ENCODE assay signal across 13 cellular contexts in the genomic region with DNA sequence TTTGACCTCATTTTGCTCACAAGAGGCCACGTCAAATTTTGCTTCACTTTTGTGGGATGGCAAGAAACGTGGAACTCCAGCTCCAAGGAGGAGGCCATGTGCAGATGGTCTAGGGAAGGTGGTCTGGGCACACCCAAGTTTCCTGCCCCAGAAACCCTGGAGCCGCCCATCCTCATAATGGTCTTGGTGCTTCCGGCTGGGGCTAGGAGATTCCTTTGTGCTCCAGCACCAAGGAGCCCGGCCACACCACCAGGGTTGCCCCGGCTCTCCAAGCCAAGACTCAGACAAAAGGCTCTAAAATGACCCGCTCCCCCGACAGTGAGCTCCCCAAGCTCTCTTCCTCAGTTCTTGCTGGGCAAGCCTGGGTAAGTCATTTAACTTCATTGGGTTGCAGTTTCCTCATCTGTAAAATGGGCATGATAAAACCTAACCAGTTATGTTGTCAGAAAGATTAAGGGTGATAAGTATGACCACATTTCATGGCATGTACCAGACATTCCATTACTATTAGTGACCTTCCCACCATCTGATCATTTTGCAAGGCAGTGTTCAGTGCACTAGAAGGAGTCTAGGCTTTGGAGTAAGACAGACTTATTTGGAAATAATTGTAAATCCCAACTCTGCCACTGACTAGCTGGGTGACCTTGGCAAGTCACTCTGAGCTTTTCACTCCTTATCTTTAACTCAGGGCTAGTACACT. TPM values are rescaled to one million over a fixed set of nuclear protein-coding genes. Genes with fewer than 3 reads are reported as not detected.
DNase-seq lines count a peak whose midpoint lies in the region; ATAC-seq and TF ChIP-seq lines count a peak whose summit lies in the region.
"Had no signal": no experiment of that assay in that cellular context is flagged by ENCODE, and none has a peak within 500 bp of the region (broad histone marks: within the 10 kb centered on the region; RNA-seq: fewer than 3 reads in every experiment).

No MANE protein-coding gene starts in this region.

- H3K4me3 ChIP-seq in fibroblast of pulmonary artery (replicated peaks; ENCODE audit: low read depth, low read length), result no peak overlapping the region
- H3K4me3 ChIP-seq: left lung had no signal

- H3K4me3 Mint-ChIP-seq in activated naive CD8-positive, alpha-beta T cell treated with anti-CD3 and anti-CD28 coated beads, Interleukin-2, amount 50 U/mL, for 24 hours, result no peak overlapping the region
- H3K4me3 Mint-ChIP-seq: stimulated activated memory B cell treated with anti-CD40 and anti-IgM and Interleukin-4, amounts not matched to agents 10 μg/mL and 1 μg/mL and 100 μg/mL, for 72 hours had no signal

- TF ChIP-seq CTCF in fibroblast of pulmonary artery (IDR thresholded peaks at IDR 0.05; ENCODE audit: low read length, missing control alignments), result no peak

- no peak overlapping the region for H3K27ac Mint-ChIP-seq in activated naive CD8-positive, alpha-beta T cell treated with anti-CD3 and anti-CD28 coated beads, Interleukin-2, amount 50 U/mL, for 24 hours
- H3K27ac Mint-ChIP-seq: stimulated activated memory B cell treated with anti-CD40 and anti-IgM and Interleukin-4, amounts not matched to agents 10 μg/mL and 1 μg/mL and 100 μg/mL, for 72 hours had no signal

- H3K27me3 Mint-ChIP-seq in activated naive CD8-positive, alpha-beta T cell treated with anti-CD3 and anti-CD28 coated beads, Interleukin-2, amount 50 U/mL, for 24 hours, result peaks cover 3% of the 10 kb centered on the region

- ATAC-seq in SK-N-SH treated with all-trans-retinoic acid at 6 μM for 48 hours, result peak; percentile 27; the same call in 2 of the 3 replicates
- no peak for ATAC-seq in GM21390 (IDR thresholded peaks at IDR 0.05; ENCODE audit: unreplicated experiment)
- no peak for ATAC-seq in activated naive CD8-positive, alpha-beta T cell treated with anti-CD3 and anti-CD28 coated beads, Interleukin-2, amount 50 U/mL, for 24 hours
- ATAC-seq in HG03159 (IDR thresholded peaks at IDR 0.05; ENCODE audit: unreplicated experiment), result no peak
- ATAC-seq: left lung; stimulated activated memory B cell treated with anti-CD40 and anti-IgM and Interleukin-4, amounts not matched to agents 10 μg/mL and 1 μg/mL and 100 μg/mL, for 72 hours had no signal

- peak; percentile 72 for DNase-seq in GM03348 (ENCODE audit: low spot score)
- peak; percentile 77 for DNase-seq in fibroblast of pulmonary artery (ENCODE audit: low read depth)
- peak; percentile 63 for DNase-seq in renal cortical epithelial cell (ENCODE audit: low read depth)
- no peak for DNase-seq in activated naive CD4-positive, alpha-beta T cell treated with Interleukin-2 at 50 U/mL for 16 hours
- DNase-seq in activated naive CD8-positive, alpha-beta T cell treated with anti-CD3 and anti-CD28 coated beads, Interleukin-2, amount 50 U/mL, for 24 hours, result no peak
- DNase-seq: Calu3, left lung, NCI-H69, nucleus accumbens had no signal

- peaks cover 4% of the 10 kb centered on the region for H3K9me3 Mint-ChIP-seq in activated naive CD8-positive, alpha-beta T cell treated with anti-CD3 and anti-CD28 coated beads, Interleukin-2, amount 50 U/mL, for 24 hours
- H3K9me3 Mint-ChIP-seq: stimulated activated memory B cell treated with anti-CD40 and anti-IgM and Interleukin-4, amounts not matched to agents 10 μg/mL and 1 μg/mL and 100 μg/mL, for 72 hours had no signal

- no peaks in the 10 kb centered on the region for H3K36me3 Mint-ChIP-seq in activated naive CD8-positive, alpha-beta T cell treated with anti-CD3 and anti-CD28 coated beads, Interleukin-2, amount 50 U/mL, for 24 hours (ENCODE audit: low read depth)
- H3K36me3 Mint-ChIP-seq: stimulated activated memory B cell treated with anti-CD40 and anti-IgM and Interleukin-4, amounts not matched to agents 10 μg/mL and 1 μg/mL and 100 μg/mL, for 72 hours had no signal

- H3K4me1 Mint-ChIP-seq in activated naive CD8-positive, alpha-beta T cell treated with anti-CD3 and anti-CD28 coated beads, Interleukin-2, amount 50 U/mL, for 24 hours, result no peaks in the 10 kb centered on the region
- H3K4me1 Mint-ChIP-seq: stimulated activated memory B cell treated with anti-CD40 and anti-IgM and Interleukin-4, amounts not matched to agents 10 μg/mL and 1 μg/mL and 100 μg/mL, for 72 hours had no signal

TF ChIP-seq in SK-N-SH treated with all-trans-retinoic acid at 6 μM for 48 hours, 23 proteins besides CTCF, POLR2A, EP300 and RAD21:
- TF ChIP-seq ESRRG (CRISPR knock-in tag; IDR thresholded peaks at IDR 0.05) (no peak), GLIS3 (CRISPR knock-in tag; IDR thresholded peaks at IDR 0.05) (no peak), ZFP30 (CRISPR knock-in tag; IDR thresholded peaks at IDR 0.05) (no peak), ZNF8 (CRISPR knock-in tag; IDR thresholded peaks at IDR 0.05) (no peak), ISL1 (CRISPR knock-in tag; IDR thresholded peaks at IDR 0.05) (no peak), BACH2 (CRISPR knock-in tag; IDR thresholded peaks at IDR 0.05; ENCODE audit: borderline replicate concordance) (no peak), ARNTL (CRISPR knock-in tag; IDR thresholded peaks at IDR 0.05; ENCODE audit: borderline replicate concordance, low read depth) (no peak)
- TF ChIP-seq, protein P1, sequence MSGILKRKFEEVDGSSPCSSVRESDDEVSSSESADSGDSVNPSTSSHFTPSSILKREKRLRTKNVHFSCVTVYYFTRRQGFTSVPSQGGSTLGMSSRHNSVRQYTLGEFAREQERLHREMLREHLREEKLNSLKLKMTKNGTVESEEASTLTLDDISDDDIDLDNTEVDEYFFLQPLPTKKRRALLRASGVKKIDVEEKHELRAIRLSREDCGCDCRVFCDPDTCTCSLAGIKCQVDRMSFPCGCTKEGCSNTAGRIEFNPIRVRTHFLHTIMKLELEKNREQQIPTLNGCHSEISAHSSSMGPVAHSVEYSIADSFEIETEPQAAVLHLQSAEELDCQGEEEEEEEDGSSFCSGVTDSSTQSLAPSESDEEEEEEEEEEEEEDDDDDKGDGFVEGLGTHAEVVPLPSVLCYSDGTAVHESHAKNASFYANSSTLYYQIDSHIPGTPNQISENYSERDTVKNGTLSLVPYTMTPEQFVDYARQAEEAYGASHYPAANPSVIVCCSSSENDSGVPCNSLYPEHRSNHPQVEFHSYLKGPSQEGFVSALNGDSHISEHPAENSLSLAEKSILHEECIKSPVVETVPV (CRISPR knock-in tag; IDR thresholded peaks at IDR 0.05), result no peak
- TF ChIP-seq, protein P2, sequence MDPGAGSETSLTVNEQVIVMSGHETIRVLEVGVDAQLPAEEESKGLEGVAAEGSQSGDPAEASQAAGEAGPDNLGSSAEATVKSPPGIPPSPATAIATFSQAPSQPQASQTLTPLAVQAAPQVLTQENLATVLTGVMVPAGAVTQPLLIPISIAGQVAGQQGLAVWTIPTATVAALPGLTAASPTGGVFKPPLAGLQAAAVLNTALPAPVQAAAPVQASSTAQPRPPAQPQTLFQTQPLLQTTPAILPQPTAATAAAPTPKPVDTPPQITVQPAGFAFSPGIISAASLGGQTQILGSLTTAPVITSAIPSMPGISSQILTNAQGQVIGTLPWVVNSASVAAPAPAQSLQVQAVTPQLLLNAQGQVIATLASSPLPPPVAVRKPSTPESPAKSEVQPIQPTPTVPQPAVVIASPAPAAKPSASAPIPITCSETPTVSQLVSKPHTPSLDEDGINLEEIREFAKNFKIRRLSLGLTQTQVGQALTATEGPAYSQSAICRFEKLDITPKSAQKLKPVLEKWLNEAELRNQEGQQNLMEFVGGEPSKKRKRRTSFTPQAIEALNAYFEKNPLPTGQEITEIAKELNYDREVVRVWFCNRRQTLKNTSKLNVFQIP (CRISPR knock-in tag; IDR thresholded peaks at IDR 0.05; ENCODE audit: borderline replicate concordance, low read depth), result no peak

RNA-seq across cellular contexts. Expression of a gene that starts 23.3 kb away (rescaled TPM):
- 150 and 274 TPM in 2 replicates for total RNA-seq in renal cortical epithelial cell

Comparison
In these comparisons a context has a peak if more than half of its experiments do, and no peak if none do; other contexts are left out.
1. DNase-seq: peak in GM03348 (single experiment), fibroblast of pulmonary artery (single experiment) and renal cortical epithelial cell (single experiment); none in activated naive CD4-positive, alpha-beta T cell treated with Interleukin-2 at 50 U/mL for 16 hours (single experiment) and activated naive CD8-positive, alpha-beta T cell treated with anti-CD3 and anti-CD28 coated beads, Interleukin-2, amount 50 U/mL, for 24 hours (single experiment).